ENCODE assay signal across 15 cellular contexts in the genomic region with DNA sequence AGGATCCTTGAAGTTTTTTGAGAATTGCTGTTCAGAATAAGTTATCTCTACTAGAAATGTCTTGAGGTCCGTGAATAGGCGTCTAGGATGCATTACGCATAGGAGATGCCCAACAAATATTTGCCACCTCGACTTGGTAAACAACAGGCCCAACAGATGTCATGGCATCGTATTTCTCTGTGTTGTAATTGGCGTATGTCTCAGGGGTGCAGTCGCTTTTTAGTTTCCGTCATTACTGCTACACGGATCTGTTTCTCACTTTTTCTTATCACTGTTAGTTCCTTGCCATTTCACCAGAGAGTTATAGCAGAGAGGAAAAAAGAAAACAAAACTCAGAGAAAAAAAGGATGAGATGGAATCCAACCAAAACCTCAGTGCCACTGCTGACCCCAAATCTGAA.
DNase-seq lines count a peak whose midpoint lies in the region; ATAC-seq and TF ChIP-seq lines count a peak whose summit lies in the region.
"Had no signal": no experiment of that assay in that cellular context is flagged by ENCODE, and none has a peak within 500 bp of the region (broad histone marks: within the 10 kb centered on the region; RNA-seq: fewer than 3 reads in every experiment).

No MANE protein-coding gene starts in this region.

- H3K9me3 Mint-ChIP-seq in activated naive CD4-positive, alpha-beta T cell treated with anti-CD3 and anti-CD28 coated beads, Interleukin-2, amount 50 U/mL, for 24 hours, result peaks cover 4% of the 10 kb centered on the region
- peaks cover 4 to 10% of the 10 kb centered on the region in 2 donors for H3K9me3 Mint-ChIP-seq in activated naive CD4-positive, alpha-beta T cell treated with anti-CD3 and anti-CD28 coated beads, Interleukin-2, amount 50 U/mL, for 72 hours
- H3K9me3 Mint-ChIP-seq in activated CD4-positive, alpha-beta memory T cell treated with anti-CD3 and anti-CD28 coated beads for 36 hours, result no peaks in the 10 kb centered on the region
- peaks cover 4% of the 10 kb centered on the region for H3K9me3 Mint-ChIP-seq in glutamatergic neuron (ENCODE audit: unreplicated experiment)

- no peaks in the 10 kb centered on the region for H3K9me3 ChIP-seq in thymus (ENCODE audit: control insufficient read depth)

- H3K4me1 Mint-ChIP-seq in activated naive CD4-positive, alpha-beta T cell treated with anti-CD3 and anti-CD28 coated beads, Interleukin-2, amount 50 U/mL, for 24 hours, result peaks cover 92% of the 10 kb centered on the region
- peaks cover 67% of the 10 kb centered on the region for H3K4me1 Mint-ChIP-seq in activated CD4-positive, alpha-beta memory T cell treated with anti-CD3 and anti-CD28 coated beads for 36 hours (ENCODE audit: low read depth)
- peaks cover 46% of the 10 kb centered on the region for H3K4me1 Mint-ChIP-seq in glutamatergic neuron (ENCODE audit: low read depth, unreplicated experiment)

- peak overlapping the region; percentile 69 for H3K4me3 Mint-ChIP-seq in activated naive CD4-positive, alpha-beta T cell treated with anti-CD3 and anti-CD28 coated beads, Interleukin-2, amount 50 U/mL, for 24 hours
- H3K4me3 Mint-ChIP-seq in activated CD4-positive, alpha-beta memory T cell treated with anti-CD3 and anti-CD28 coated beads for 36 hours, result peak overlapping the region; percentile 28
- peak overlapping the region; percentile 13 for H3K4me3 Mint-ChIP-seq in glutamatergic neuron (ENCODE audit: unreplicated experiment)

- ATAC-seq in activated naive CD4-positive, alpha-beta T cell treated with anti-CD3 and anti-CD28 coated beads, Interleukin-2, amount 50 U/mL, for 72 hours, result no peak
- ATAC-seq: Right ventricle myocardium inferior had no signal

- peaks cover 30% of the 10 kb centered on the region for H3K4me1 ChIP-seq in thymus (ENCODE audit: control insufficient read depth, insufficient read depth, low read length)

- CTCF ChIA-PET in activated CD4-positive, alpha-beta memory T cell treated with anti-CD3 and anti-CD28 coated beads for 36 hours (lab: Charles Lee), result no interaction called here

- no peaks in the 10 kb centered on the region for H3K36me3 ChIP-seq in thymus (ENCODE audit: control insufficient read depth, insufficient read depth)
- no peaks in the 10 kb centered on the region for H3K36me3 ChIP-seq in H7 (replicated peaks; ENCODE audit: control insufficient read depth, insufficient read depth, low read length)

- DNase-seq in activated naive CD4-positive, alpha-beta T cell treated with anti-CD3 and anti-CD28 coated beads, Interleukin-2, amount 50 U/mL, for 72 hours (ENCODE audit: low spot score in 2 of 2), result no peak
- DNase-seq in activated CD4-positive, alpha-beta memory T cell treated with anti-CD3 and anti-CD28 coated beads for 36 hours, result no peak
- DNase-seq in glutamatergic neuron (no peak), H7 (no peak), NCI-H2196 treated with DMSO at 0.1 percent for 48 hours (lab: John Stamatoyannopoulos, UW; ENCODE audit: unreplicated experiment) (no peak), Kasumi-1 (lab: John Stamatoyannopoulos, UW) (no peak)
- DNase-seq: HCEC 1CT, IMR-90, left cardiac atrium, NCI-H1105 treated with DMSO at 0.1 percent for 48 hours had no signal

- no peak for TF ChIP-seq CTCF in glutamatergic neuron (IDR thresholded peaks at IDR 0.05; ENCODE audit: partially characterized antibody, unreplicated experiment)

- POLR2A ChIA-PET in activated CD4-positive, alpha-beta memory T cell treated with anti-CD3 and anti-CD28 coated beads for 36 hours (lab: Charles Lee), result no interaction called here

- H3K27me3 Mint-ChIP-seq in activated naive CD4-positive, alpha-beta T cell treated with anti-CD3 and anti-CD28 coated beads, Interleukin-2, amount 50 U/mL, for 24 hours, result no peaks in the 10 kb centered on the region
- H3K27me3 Mint-ChIP-seq in activated CD4-positive, alpha-beta memory T cell treated with anti-CD3 and anti-CD28 coated beads for 36 hours, result no peaks in the 10 kb centered on the region
- peaks cover 1% of the 10 kb centered on the region for H3K27me3 Mint-ChIP-seq in glutamatergic neuron (ENCODE audit: unreplicated experiment)
- H3K27me3 Mint-ChIP-seq: brain had no signal

- intact Hi-C loops in activated CD4-positive, alpha-beta memory T cell treated with anti-CD3 and anti-CD28 coated beads for 36 hours (cut with micrococcal nuclease), result loop anchor here (2.0 to 5.0 kb wide), 2 partner anchors 25 to 72 kb away; a partner anchor contains a TSS

- peak overlapping the region; percentile 90 for H3K27ac Mint-ChIP-seq in activated naive CD4-positive, alpha-beta T cell treated with anti-CD3 and anti-CD28 coated beads, Interleukin-2, amount 50 U/mL, for 24 hours
- H3K27ac Mint-ChIP-seq in activated naive CD4-positive, alpha-beta T cell treated with anti-CD3 and anti-CD28 coated beads, Interleukin-2, amount 50 U/mL, for 72 hours, result peak overlapping the region in 1 of 2 donors; percentile 84
- H3K27ac Mint-ChIP-seq in activated CD4-positive, alpha-beta memory T cell treated with anti-CD3 and anti-CD28 coated beads for 36 hours, result peak overlapping the region; percentile 73
- no peak overlapping the region for H3K27ac Mint-ChIP-seq in glutamatergic neuron (ENCODE audit: unreplicated experiment)

- H3K4me3 ChIP-seq in thymus (ENCODE audit: low read length) (no peak overlapping the region), H7 (ENCODE audit: insufficient read depth, low read depth, low read length) (no peak overlapping the region)

- H3K36me3 Mint-ChIP-seq in activated naive CD4-positive, alpha-beta T cell treated with anti-CD3 and anti-CD28 coated beads, Interleukin-2, amount 50 U/mL, for 24 hours, result no peaks in the 10 kb centered on the region
- H3K36me3 Mint-ChIP-seq in activated naive CD4-positive, alpha-beta T cell treated with anti-CD3 and anti-CD28 coated beads, Interleukin-2, amount 50 U/mL, for 72 hours, result peaks cover 12 to 21% of the 10 kb centered on the region in 2 donors
- H3K36me3 Mint-ChIP-seq in activated CD4-positive, alpha-beta memory T cell treated with anti-CD3 and anti-CD28 coated beads for 36 hours, result no peaks in the 10 kb centered on the region
- peaks cover 4% of the 10 kb centered on the region for H3K36me3 Mint-ChIP-seq in glutamatergic neuron (ENCODE audit: unreplicated experiment)
- H3K36me3 Mint-ChIP-seq: brain had no signal

- H3K27me3 ChIP-seq in thymus (ENCODE audit: control insufficient read depth, insufficient read depth) (no peaks in the 10 kb centered on the region), H7 (ENCODE audit: control insufficient read depth, insufficient read depth, low read length) (no peaks in the 10 kb centered on the region)

- WGBS in thymus, result 87% methylated on average over 9 of the region's 9 CpGs

- H3K27ac ChIP-seq in thymus (ENCODE audit: low read depth), result peak overlapping the region; percentile 93
- H3K27ac ChIP-seq: parathyroid adenoma had no signal

Comparison
In these comparisons a context has a peak if more than half of its experiments do, and no peak if none do; other contexts are left out.
1. H3K4me3 Mint-ChIP-seq: peak in every context shown above with its lines; median percentile 69 in activated naive CD4-positive, alpha-beta T cell treated with anti-CD3 and anti-CD28 coated beads, Interleukin-2, amount 50 U/mL, for 24 hours; 28 in activated CD4-positive, alpha-beta memory T cell treated with anti-CD3 and anti-CD28 coated beads for 36 hours; 13 in glutamatergic neuron.